In genomic region chr1:231818342-231818741, GRCh38 we compare ENCODE assay signal across 1 cellular context.
TF ChIP-seq lines count a peak whose summit lies in the region.

No MANE protein-coding gene starts in this region.

TF ChIP-seq in SK-N-SH, 30 proteins besides CTCF, POLR2A, EP300 and RAD21 (continued from another document):
- TF ChIP-seq REST (IDR thresholded peaks at IDR 0.05; ENCODE audit: low read depth, low read length) (no peak), PBX3 (IDR thresholded peaks at IDR 0.05) (no peak), USF1 (IDR thresholded peaks at IDR 0.05; ENCODE audit: borderline replicate concordance, low read depth) (no peak)
